26 cellular contexts compared by ENCODE assay signal in the genomic region with DNA sequence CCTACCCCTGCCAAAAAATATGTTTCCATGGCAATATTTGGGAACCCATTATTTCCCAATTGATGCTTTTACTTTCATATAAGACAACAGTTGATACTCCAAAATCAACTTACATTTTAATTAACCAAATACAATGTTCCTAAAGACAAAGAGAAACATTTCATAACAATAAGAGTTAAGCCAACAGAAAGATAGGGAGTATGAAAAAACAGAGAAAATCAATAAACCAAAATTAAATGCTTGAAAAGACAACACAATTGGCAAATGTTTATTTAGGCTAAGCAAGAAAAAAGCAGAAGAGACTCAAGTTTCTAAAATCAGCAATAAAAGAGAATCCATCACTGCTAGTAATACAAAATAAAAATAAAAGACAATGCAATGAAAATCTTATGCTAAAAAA.
DNase-seq lines count a peak whose midpoint lies in the region; ATAC-seq, FAIRE-seq and TF ChIP-seq lines count a peak whose summit lies in the region.
"Had no signal": no experiment of that assay in that cellular context is flagged by ENCODE, and none has a peak within 500 bp of the region (broad histone marks: within the 10 kb centered on the region; RNA-seq: fewer than 3 reads in every experiment).

No MANE protein-coding gene starts in this region.

- ATAC-seq in activated naive CD8-positive, alpha-beta T cell treated with anti-CD3 and anti-CD28 coated beads, Interleukin-2, amount 50 U/mL, for 24 hours, result no peak
- ATAC-seq in K562, result no peak
- ATAC-seq: A549 had no signal

- H3K36me3 Mint-ChIP-seq in activated naive CD8-positive, alpha-beta T cell treated with anti-CD3 and anti-CD28 coated beads, Interleukin-2, amount 50 U/mL, for 24 hours (ENCODE audit: low read depth), result no peaks in the 10 kb centered on the region
- no peaks in the 10 kb centered on the region for H3K36me3 Mint-ChIP-seq in activated naive CD8-positive, alpha-beta T cell treated with anti-CD3 and anti-CD28 coated beads for 36 hours
- no peaks in the 10 kb centered on the region for H3K36me3 Mint-ChIP-seq in IgD-negative memory B cell
- H3K36me3 Mint-ChIP-seq in activated naive CD4-positive, alpha-beta T cell treated with anti-CD3 and anti-CD28 coated beads, Interleukin-2, amount 10 ng/mL, durations not matched to agents 7 days and 5 days, result no peaks in the 10 kb centered on the region
- H3K36me3 Mint-ChIP-seq: CD14-positive monocyte; CD4-positive, alpha-beta memory T cell; CD4-positive, CD25-positive, alpha-beta regulatory T cell; CD8-positive, alpha-beta memory T cell had no signal

- H3K4me1 Mint-ChIP-seq in activated naive CD8-positive, alpha-beta T cell treated with anti-CD3 and anti-CD28 coated beads, Interleukin-2, amount 50 U/mL, for 24 hours, result no peaks in the 10 kb centered on the region
- H3K4me1 Mint-ChIP-seq in activated naive CD8-positive, alpha-beta T cell treated with anti-CD3 and anti-CD28 coated beads for 36 hours, result no peaks in the 10 kb centered on the region
- H3K4me1 Mint-ChIP-seq in IgD-negative memory B cell, result peaks cover 7 to 22% (median 11%) of the 10 kb centered on the region in 3 donors
- H3K4me1 Mint-ChIP-seq in activated naive CD4-positive, alpha-beta T cell treated with anti-CD3 and anti-CD28 coated beads, Interleukin-2, amount 10 ng/mL, durations not matched to agents 7 days and 5 days, result peaks cover 3% of the 10 kb centered on the region

- no peak overlapping the region for H4K5ac ChIP-seq in mesendoderm (ENCODE audit: low read length)

- no peak overlapping the region for H3K4me3 Mint-ChIP-seq in activated naive CD8-positive, alpha-beta T cell treated with anti-CD3 and anti-CD28 coated beads, Interleukin-2, amount 50 U/mL, for 24 hours
- H3K4me3 Mint-ChIP-seq in activated naive CD8-positive, alpha-beta T cell treated with anti-CD3 and anti-CD28 coated beads for 36 hours, result no peak overlapping the region
- H3K4me3 Mint-ChIP-seq in IgD-negative memory B cell, result peak overlapping the region in 1 of 4 donors; percentile 7
- H3K4me3 Mint-ChIP-seq in activated naive CD4-positive, alpha-beta T cell treated with anti-CD3 and anti-CD28 coated beads, Interleukin-2, amount 10 ng/mL, durations not matched to agents 7 days and 5 days, result no peak overlapping the region
- H3K4me3 Mint-ChIP-seq: CD14-positive monocyte; CD4-positive, alpha-beta memory T cell; CD4-positive, CD25-positive, alpha-beta regulatory T cell; CD8-positive, alpha-beta memory T cell had no signal

- no peak overlapping the region for H4K8ac ChIP-seq in mesendoderm (ENCODE audit: low read depth, low read length)

- H3K4me2 ChIP-seq in K562 (ENCODE audit: insufficient read depth, low read length), result no peak overlapping the region
- H3K4me2 ChIP-seq in mesendoderm (ENCODE audit: low read length), result no peak overlapping the region
- H3K4me2 ChIP-seq: A549, BLaER1 had no signal

- POLR2A ChIA-PET in K562 (lab: Yijun Ruan, JAX), result interaction anchor here (1.0 to 5.4 kb wide), 5 partner anchors 8 to 336 kb away, joined by 5 to 67 read pairs (median 5); no protein-coding TSS in a partner anchor

- CTCF ChIA-PET in K562 (lab: Yijun Ruan, JAX; ENCODE audit: low intra/inter-chr PET ratio), result no interaction called here
- CTCF ChIA-PET in activated naive CD4-positive, alpha-beta T cell treated with anti-CD3 and anti-CD28 coated beads, Interleukin-2, amount 10 ng/mL, durations not matched to agents 7 days and 5 days (lab: Charles Lee), result no interaction called here

- H3K27me3 ChIP-seq in K562 (ENCODE audit: control insufficient read depth in 2 of 2, insufficient read depth in 2 of 2, low read length in 2 of 2) (peaks cover 29 to 35% of the 10 kb centered on the region in 2 experiments), mesendoderm (ENCODE audit: insufficient read depth, low read length, poor library complexity) (no peaks in the 10 kb centered on the region)

- no peaks in the 10 kb centered on the region for H3K9me3 ChIP-seq in K562 (replicated peaks; ENCODE audit: control insufficient read depth, insufficient read depth, low read depth, low read length)
- H3K9me3 ChIP-seq: A549 had no signal

- no peak overlapping the region for H3K23ac ChIP-seq in mesendoderm (ENCODE audit: low read length)

- in situ Hi-C loops in K562 (cut with MboI), result no loop called here

- H3K18ac ChIP-seq in mesendoderm (ENCODE audit: low read length), result no peak overlapping the region

- no peak for DNase-seq in activated naive CD8-positive, alpha-beta T cell treated with anti-CD3 and anti-CD28 coated beads, Interleukin-2, amount 50 U/mL, for 24 hours
- DNase-seq in activated naive CD8-positive, alpha-beta T cell treated with anti-CD3 and anti-CD28 coated beads for 36 hours, result no peak
- DNase-seq in K562 (ENCODE audit: extremely low read depth in 1 of 4, low spot score in 3 of 4) (no peak), GM19239 (ENCODE audit: insufficient read length, low spot score) (no peak), mesendoderm (no peak)
- DNase-seq in activated naive CD4-positive, alpha-beta T cell treated with anti-CD3 and anti-CD28 coated beads, Interleukin-2, amount 10 ng/mL, durations not matched to agents 7 days and 5 days, result no peak
- DNase-seq: AML-193; BE2C; C1 segment of cervical spinal cord; CD4-positive, alpha-beta memory T cell; CD4-positive, CD25-positive, alpha-beta regulatory T cell; CD8-positive, alpha-beta memory T cell; COR-L47; DMS 273 treated with DMSO at 0.1 percent for 48 hours; DMS153; DMS53; DMS79; DND-41; EL; GF-D8 had no signal

- H2BK15ac ChIP-seq in mesendoderm (replicated peaks; ENCODE audit: low read depth), result no peak overlapping the region

- H3K4me1 ChIP-seq in K562 (replicated peaks in 1 of 2; ENCODE audit: control insufficient read depth in 2 of 2, insufficient read depth in 2 of 2, low read length in 2 of 2) (peaks cover 0 to 25% of the 10 kb centered on the region in 2 experiments; a peak in 1 of 5 replicates), mesendoderm (ENCODE audit: control insufficient read depth, low read depth, low read length) (no peaks in the 10 kb centered on the region)
- H3K4me1 ChIP-seq: A549, BE2C had no signal

- H2BK120ac ChIP-seq in mesendoderm (ENCODE audit: low read depth, low read length), result no peak overlapping the region

- no peak overlapping the region for H2AFZ ChIP-seq in K562 (ENCODE audit: low read depth, low read length)

- intact Hi-C loops in K562 (cut with micrococcal nuclease), result no loop called here

- no peaks in the 10 kb centered on the region for H4K20me1 ChIP-seq in K562 (replicated peaks; ENCODE audit: control insufficient read depth, insufficient read depth, low read length)
- H4K20me1 ChIP-seq: BLaER1 had no signal

- H3K4ac ChIP-seq in mesendoderm (ENCODE audit: low read depth, low read length), result no peak overlapping the region

- peak overlapping the region; percentile 2 for H3K27ac Mint-ChIP-seq in activated naive CD8-positive, alpha-beta T cell treated with anti-CD3 and anti-CD28 coated beads, Interleukin-2, amount 50 U/mL, for 24 hours
- no peak overlapping the region for H3K27ac Mint-ChIP-seq in activated naive CD8-positive, alpha-beta T cell treated with anti-CD3 and anti-CD28 coated beads for 36 hours
- H3K27ac Mint-ChIP-seq in IgD-negative memory B cell, result peak overlapping the region in 2 of 3 donors; percentile 9 to 35
- no peak overlapping the region for H3K27ac Mint-ChIP-seq in activated naive CD4-positive, alpha-beta T cell treated with anti-CD3 and anti-CD28 coated beads, Interleukin-2, amount 10 ng/mL, durations not matched to agents 7 days and 5 days
- H3K27ac Mint-ChIP-seq: CD14-positive monocyte; CD4-positive, alpha-beta memory T cell; CD4-positive, CD25-positive, alpha-beta regulatory T cell; CD8-positive, alpha-beta memory T cell had no signal

- TF ChIP-seq POLR2A in K562 (conservative IDR thresholded peaks at IDR 0.05), result no peak

- H3K9ac ChIP-seq in K562 (ENCODE audit: insufficient read depth in 1 of 2, low read depth in 2 of 2, low read length in 2 of 2) (no peak overlapping the region), mesendoderm (ENCODE audit: low read length) (no peak overlapping the region)
- H3K9ac ChIP-seq: BLaER1 had no signal

- no peaks in the 10 kb centered on the region for H3K9me3 Mint-ChIP-seq in activated naive CD8-positive, alpha-beta T cell treated with anti-CD3 and anti-CD28 coated beads, Interleukin-2, amount 50 U/mL, for 24 hours
- no peaks in the 10 kb centered on the region for H3K9me3 Mint-ChIP-seq in activated naive CD8-positive, alpha-beta T cell treated with anti-CD3 and anti-CD28 coated beads for 36 hours
- H3K9me3 Mint-ChIP-seq in IgD-negative memory B cell, result no peaks in the 10 kb centered on the region
- no peaks in the 10 kb centered on the region for H3K9me3 Mint-ChIP-seq in activated naive CD4-positive, alpha-beta T cell treated with anti-CD3 and anti-CD28 coated beads, Interleukin-2, amount 10 ng/mL, durations not matched to agents 7 days and 5 days
- H3K9me3 Mint-ChIP-seq: CD4-positive, alpha-beta memory T cell; CD4-positive, CD25-positive, alpha-beta regulatory T cell; CD8-positive, alpha-beta memory T cell had no signal

- H3K56ac ChIP-seq in mesendoderm (ENCODE audit: low read length), result no peak overlapping the region

- H3K36me3 ChIP-seq in K562 (ENCODE audit: control insufficient read depth, insufficient read depth, low read length) (no peaks in the 10 kb centered on the region), mesendoderm (ENCODE audit: control insufficient read depth, insufficient read depth, low read length) (no peaks in the 10 kb centered on the region)
- H3K36me3 ChIP-seq: BE2C, BLaER1 had no signal

- H3K4me3 ChIP-seq in K562, result no peak overlapping the region
- no peak overlapping the region for H3K4me3 ChIP-seq in mesendoderm (ENCODE audit: low read length)
- H3K4me3 ChIP-seq: A549, BLaER1 had no signal

- TF ChIP-seq EP300 in K562 (IDR thresholded peaks at IDR 0.05; ENCODE audit: low read length), result no peak; the same call in 1 of the 2 replicates

- H3K27ac ChIP-seq in K562 (ENCODE audit: extremely low read depth, low read depth, low read length) (no peak overlapping the region), mesendoderm (ENCODE audit: low read depth, low read length) (no peak overlapping the region)
- H3K27ac ChIP-seq: 22Rv1, A549, BLaER1 had no signal

- no peak; a peak in 1 of 6 replicates for TF ChIP-seq CTCF in K562 (IDR thresholded peaks at IDR 0.05 in 2 of 3, conservative IDR thresholded peaks at IDR 0.05 in 1 of 3; ENCODE audit: insufficient read depth in 2 of 3, low read depth in 1 of 3, low read length in 3 of 3)

- peaks cover 9% of the 10 kb centered on the region for H3K27me3 Mint-ChIP-seq in activated naive CD8-positive, alpha-beta T cell treated with anti-CD3 and anti-CD28 coated beads, Interleukin-2, amount 50 U/mL, for 24 hours
- H3K27me3 Mint-ChIP-seq in activated naive CD8-positive, alpha-beta T cell treated with anti-CD3 and anti-CD28 coated beads for 36 hours, result peaks cover 44% of the 10 kb centered on the region
- no peaks in the 10 kb centered on the region for H3K27me3 Mint-ChIP-seq in IgD-negative memory B cell
- H3K27me3 Mint-ChIP-seq in activated naive CD4-positive, alpha-beta T cell treated with anti-CD3 and anti-CD28 coated beads, Interleukin-2, amount 10 ng/mL, durations not matched to agents 7 days and 5 days, result peaks cover 51% of the 10 kb centered on the region

- no peak overlapping the region for H2BK5ac ChIP-seq in mesendoderm (ENCODE audit: low read length)

- H3K79me2 ChIP-seq in K562 (ENCODE audit: control insufficient read depth, insufficient read depth, low read length), result no peaks in the 10 kb centered on the region
- H3K79me2 ChIP-seq in mesendoderm (ENCODE audit: control insufficient read depth, insufficient read depth, low read length), result no peaks in the 10 kb centered on the region

- H2AK5ac ChIP-seq in mesendoderm (ENCODE audit: low read length), result no peak overlapping the region

- H3K9me1 ChIP-seq in K562 (ENCODE audit: control insufficient read depth, insufficient read depth, low read length), result no peaks in the 10 kb centered on the region

- no peaks in the 10 kb centered on the region for H3K79me1 ChIP-seq in mesendoderm (ENCODE audit: low read length)

- BruUV-seq in K562 (replicated peaks; lab: Mats Ljungman, UMichigan), result no TSS peak

- FAIRE-seq in K562 (lab: Jason Lieb, UNC), result no peak
- no peak for FAIRE-seq in GM19239 (lab: Jason Lieb, UNC)
- FAIRE-seq: A549, GM12891 had no signal

- TF ChIP-seq RAD21 in K562 (CRISPR knock-in tag; conservative IDR thresholded peaks at IDR 0.05 in 1 of 2, IDR thresholded peaks at IDR 0.05 in 1 of 2), result no peak

Comparison
In these comparisons a context has a peak if more than half of its experiments do, and no peak if none do; other contexts are left out.
1. H3K27ac Mint-ChIP-seq: peak in activated naive CD8-positive, alpha-beta T cell treated with anti-CD3 and anti-CD28 coated beads, Interleukin-2, amount 50 U/mL, for 24 hours (single experiment) and IgD-negative memory B cell (2 of 3); none in activated naive CD8-positive, alpha-beta T cell treated with anti-CD3 and anti-CD28 coated beads for 36 hours (single experiment) and activated naive CD4-positive, alpha-beta T cell treated with anti-CD3 and anti-CD28 coated beads, Interleukin-2, amount 10 ng/mL, durations not matched to agents 7 days and 5 days (single experiment).